ENCODE assay signal across 11 cellular contexts in genomic region chr6:132713355-132714134, GRCh38. TPM values are rescaled to one million over a fixed set of nuclear protein-coding genes. Genes with fewer than 3 reads are reported as not detected.
DNase-seq lines count a peak whose midpoint lies in the region; ATAC-seq lines count a peak whose summit lies in the region.
"Had no signal": no experiment of that assay in that cellular context is flagged by ENCODE, and none has a peak within 500 bp of the region (broad histone marks: within the 10 kb centered on the region; RNA-seq: fewer than 3 reads in every experiment).

TSS of gene VNN1 (minus strand) at chr6:132714055. CDS start at chr6:132714035, 20 bp downstream.

- H3K27me3 ChIP-seq in duodenal mucosa (ENCODE audit: control insufficient read depth in 1 of 2, insufficient read depth in 2 of 2, low read length in 2 of 2): no peaks in the 10 kb centered on the region
- H3K27me3 ChIP-seq in mesenchymal stem cell (ENCODE audit: control insufficient read depth in 1 of 2, insufficient read depth in 1 of 2, low read length in 2 of 2): no peaks in the 10 kb centered on the region

- no peak within 1 kb of the TSS for H2BK12ac ChIP-seq in mesenchymal stem cell (ENCODE audit: low read length in 2 of 2)

- 95% methylated on average over 7 of the region's 8 CpGs for WGBS in mesenchymal stem cell

- peak within 1 kb of the TSS; percentile 64 to 77 for H3K4me3 ChIP-seq in duodenal mucosa (ENCODE audit: low read depth in 1 of 2, low read length in 2 of 2)
- H3K4me3 ChIP-seq in mesenchymal stem cell (ENCODE audit: insufficient read depth in 1 of 2, low read depth in 1 of 2, low read length in 2 of 2): no peak within 1 kb of the TSS

- H2AK5ac ChIP-seq in mesenchymal stem cell (ENCODE audit: low read length, severe bottlenecking): no peak within 1 kb of the TSS

- H3K4me2 ChIP-seq in mesenchymal stem cell (ENCODE audit: low read length, poor library complexity, severe bottlenecking): no peak within 1 kb of the TSS

- ATAC-seq in GM18909 (IDR thresholded peaks at IDR 0.05; ENCODE audit: poor library complexity, unreplicated experiment) (peak; percentile 80), HG03432 (IDR thresholded peaks at IDR 0.05; ENCODE audit: unreplicated experiment) (peak; percentile 72), sciatic nerve (peak; percentile 82), GM18867 (IDR thresholded peaks at IDR 0.05; ENCODE audit: unreplicated experiment) (no peak)

- H4K8ac ChIP-seq in mesenchymal stem cell (ENCODE audit: low read length): no peak within 1 kb of the TSS

- H3K79me1 ChIP-seq in mesenchymal stem cell (replicated peaks; ENCODE audit: low read length, poor library complexity, severe bottlenecking): no peaks in the 10 kb centered on the region

- no peak within 1 kb of the TSS for H3K23ac ChIP-seq in mesenchymal stem cell (ENCODE audit: low read length in 2 of 2)

- no peak within 1 kb of the TSS for H2BK5ac ChIP-seq in mesenchymal stem cell (ENCODE audit: low read depth, low read length, poor library complexity, severe bottlenecking)

- H4K91ac ChIP-seq in mesenchymal stem cell (ENCODE audit: low read length): no peak within 1 kb of the TSS

- H3K14ac ChIP-seq in mesenchymal stem cell (ENCODE audit: low read length in 2 of 2): no peak within 1 kb of the TSS

- H3K36me3 ChIP-seq in duodenal mucosa (ENCODE audit: control insufficient read depth in 1 of 2, insufficient read depth in 2 of 2, low read length in 2 of 2): no peaks in the 10 kb centered on the region
- no peaks in the 10 kb centered on the region for H3K36me3 ChIP-seq in mesenchymal stem cell (ENCODE audit: control insufficient read depth in 1 of 2, insufficient read depth in 2 of 2, low read depth in 1 of 2, low read length in 2 of 2)

- intact Hi-C loops in sciatic nerve (cut with DNase I): no loop called here

- H3K18ac ChIP-seq in mesenchymal stem cell (ENCODE audit: low read depth in 1 of 2, low read length in 2 of 2): no peak within 1 kb of the TSS

- H2BK120ac ChIP-seq in mesenchymal stem cell (ENCODE audit: low read depth, low read length): no peak within 1 kb of the TSS

- H3K9me3 ChIP-seq in duodenal mucosa (ENCODE audit: control insufficient read depth in 1 of 2, low read length in 2 of 2): no peaks in the 10 kb centered on the region
- H3K9me3 ChIP-seq in mesenchymal stem cell (ENCODE audit: control insufficient read depth, low read length): no peaks in the 10 kb centered on the region

- H3K4ac ChIP-seq in mesenchymal stem cell (ENCODE audit: low read depth in 1 of 2, low read length in 2 of 2): no peak within 1 kb of the TSS

- DNase-seq in sciatic nerve (ENCODE audit: low spot score) (no peak), NCI-H446 (lab: John Stamatoyannopoulos, UW) (no peak), mesenchymal stem cell (no peak)
- no peak for DNase-seq in activated naive CD4-positive, alpha-beta T cell treated with Interleukin-2 at 50 U/mL for 16 hours
- DNase-seq: activated effector memory CD4-positive, alpha-beta T cell treated with Interleukin-2 at 50 U/mL for 16 hours had no signal

- H3K9ac ChIP-seq in duodenal mucosa (ENCODE audit: low read depth in 1 of 2, low read length in 2 of 2) (peak within 1 kb of the TSS; percentile 57 to 61), mesenchymal stem cell (ENCODE audit: low read length) (no peak within 1 kb of the TSS)

- H3K27ac ChIP-seq in duodenal mucosa (ENCODE audit: low read depth, low read length) (peak within 1 kb of the TSS; percentile 47), mesenchymal stem cell (ENCODE audit: low read length, poor library complexity, severe bottlenecking) (no peak within 1 kb of the TSS)

- no peak within 1 kb of the TSS for H2BK15ac ChIP-seq in mesenchymal stem cell (ENCODE audit: low read depth, poor library complexity, severe bottlenecking)

- no peak within 1 kb of the TSS for H2AFZ ChIP-seq in mesenchymal stem cell (ENCODE audit: low read depth, low read length)

- H3K4me1 ChIP-seq in duodenal mucosa (ENCODE audit: control insufficient read depth in 1 of 2, insufficient read depth in 2 of 2, low read length in 2 of 2): peaks cover 4% of the 10 kb centered on the region in 2 donors
- peaks cover 2% of the 10 kb centered on the region for H3K4me1 ChIP-seq in mesenchymal stem cell (ENCODE audit: control insufficient read depth, insufficient read depth, low read depth, low read length)

RNA-seq across cellular contexts. Expression of gene VNN1, which starts in this region (rescaled TPM):
- 1.2 TPM for total RNA-seq in sciatic nerve
- 0.03 TPM for polyA plus RNA-seq in mesenchymal stem cell (2013, experiment 1 of 2)
- 0.03 TPM for polyA plus RNA-seq in mesenchymal stem cell (2013, experiment 2 of 2)
- total RNA-seq: pulmonary artery endothelial cell, temporal lobe had no signal

Comparison
In these comparisons a context has a peak if more than half of its experiments do, and no peak if none do; other contexts are left out.
1. H3K4me3 ChIP-seq: peak in duodenal mucosa (2 of 2); none in mesenchymal stem cell (0 of 2).